ENCODE assay signal across 1 cellular context in the genomic region with DNA sequence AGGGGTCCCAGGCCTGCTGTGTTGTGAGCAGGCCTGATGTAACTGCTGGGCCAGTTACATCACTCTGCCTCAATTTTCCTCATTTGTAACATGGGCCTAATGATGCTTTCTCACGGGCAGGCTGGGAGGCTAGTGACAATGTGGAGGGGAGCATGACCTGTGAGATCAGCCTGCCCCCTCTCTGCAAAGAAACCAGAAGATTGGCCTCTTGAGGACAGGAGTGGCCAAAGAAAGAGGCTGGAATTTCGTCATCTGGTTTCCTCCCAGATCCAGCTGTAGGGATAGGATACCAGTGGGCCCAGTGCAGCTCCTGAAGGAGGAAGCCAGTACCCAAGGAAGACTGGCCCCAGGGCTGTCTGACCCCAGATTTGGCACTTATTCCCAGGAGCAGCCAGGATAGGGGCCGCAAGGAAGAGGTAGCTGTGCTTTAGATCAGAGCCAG.
TF ChIP-seq lines count a peak whose summit lies in the region.

No MANE protein-coding gene starts in this region.

TF ChIP-seq in PFSK-1, 5 proteins besides CTCF, POLR2A, EP300 and RAD21 (continued from another document):
- TF ChIP-seq, protein P1, sequence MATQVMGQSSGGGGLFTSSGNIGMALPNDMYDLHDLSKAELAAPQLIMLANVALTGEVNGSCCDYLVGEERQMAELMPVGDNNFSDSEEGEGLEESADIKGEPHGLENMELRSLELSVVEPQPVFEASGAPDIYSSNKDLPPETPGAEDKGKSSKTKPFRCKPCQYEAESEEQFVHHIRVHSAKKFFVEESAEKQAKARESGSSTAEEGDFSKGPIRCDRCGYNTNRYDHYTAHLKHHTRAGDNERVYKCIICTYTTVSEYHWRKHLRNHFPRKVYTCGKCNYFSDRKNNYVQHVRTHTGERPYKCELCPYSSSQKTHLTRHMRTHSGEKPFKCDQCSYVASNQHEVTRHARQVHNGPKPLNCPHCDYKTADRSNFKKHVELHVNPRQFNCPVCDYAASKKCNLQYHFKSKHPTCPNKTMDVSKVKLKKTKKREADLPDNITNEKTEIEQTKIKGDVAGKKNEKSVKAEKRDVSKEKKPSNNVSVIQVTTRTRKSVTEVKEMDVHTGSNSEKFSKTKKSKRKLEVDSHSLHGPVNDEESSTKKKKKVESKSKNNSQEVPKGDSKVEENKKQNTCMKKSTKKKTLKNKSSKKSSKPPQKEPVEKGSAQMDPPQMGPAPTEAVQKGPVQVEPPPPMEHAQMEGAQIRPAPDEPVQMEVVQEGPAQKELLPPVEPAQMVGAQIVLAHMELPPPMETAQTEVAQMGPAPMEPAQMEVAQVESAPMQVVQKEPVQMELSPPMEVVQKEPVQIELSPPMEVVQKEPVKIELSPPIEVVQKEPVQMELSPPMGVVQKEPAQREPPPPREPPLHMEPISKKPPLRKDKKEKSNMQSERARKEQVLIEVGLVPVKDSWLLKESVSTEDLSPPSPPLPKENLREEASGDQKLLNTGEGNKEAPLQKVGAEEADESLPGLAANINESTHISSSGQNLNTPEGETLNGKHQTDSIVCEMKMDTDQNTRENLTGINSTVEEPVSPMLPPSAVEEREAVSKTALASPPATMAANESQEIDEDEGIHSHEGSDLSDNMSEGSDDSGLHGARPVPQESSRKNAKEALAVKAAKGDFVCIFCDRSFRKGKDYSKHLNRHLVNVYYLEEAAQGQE (IDR thresholded peaks at IDR 0.05; ENCODE audit: insufficient read depth in 1 of 2, low read depth in 2 of 2, low read length in 2 of 2): no peak
- 0 out of 2 replicates have a peak, but pooled peaks have one; percentile 12 for TF ChIP-seq SIN3A (IDR thresholded peaks at IDR 0.05; ENCODE audit: borderline replicate concordance, insufficient read depth, low read length)
- peak; percentile 83; the same call in 1 of the 2 replicates for TF ChIP-seq TAF1 (IDR thresholded peaks at IDR 0.05; ENCODE audit: borderline replicate concordance, insufficient read depth, low read length)
- no peak; the same call in 1 of the 2 replicates for TF ChIP-seq POLR2AphosphoS5 (IDR thresholded peaks at IDR 0.05; ENCODE audit: low read depth, low read length)
TF ChIP-seq in PFSK-1: peak in this region for 2.
